Comparison of ENCODE assay signal across 17 cellular contexts in the genomic region with DNA sequence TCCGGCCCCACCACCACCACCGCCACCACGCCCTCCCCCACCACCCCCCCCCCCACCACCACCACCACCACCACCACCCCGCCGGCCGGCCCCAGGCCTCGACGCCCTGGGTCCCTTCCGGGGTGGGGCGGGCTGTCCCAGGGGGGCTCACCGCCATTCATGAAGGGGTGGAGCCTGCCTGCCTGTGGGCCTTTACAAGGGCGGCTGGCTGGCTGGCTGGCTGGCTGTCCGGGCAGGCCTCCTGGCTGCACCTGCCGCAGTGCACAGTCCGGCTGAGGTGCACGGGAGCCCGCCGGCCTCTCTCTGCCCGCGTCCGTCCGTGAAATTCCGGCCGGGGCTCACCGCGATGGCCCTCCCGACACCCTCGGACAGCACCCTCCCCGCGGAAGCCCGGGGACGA. TPM values are rescaled to one million over a fixed set of nuclear protein-coding genes. Genes with fewer than 3 reads are reported as not detected.
"Had no signal": no experiment of that assay in that cellular context is flagged by ENCODE, and none has a peak within 500 bp of the region (broad histone marks: within the 10 kb centered on the region; RNA-seq: fewer than 3 reads in every experiment).

Gene DUX4, plus strand, starts transcription at position 347 of the 400 bp plus-strand sequence. Its CDS starts 0 bp downstream, at position 347.

RNA-seq across cellular contexts. Expression of gene DUX4, which starts in this region (rescaled TPM):
- total RNA-seq: naive thymus-derived CD8-positive, alpha-beta T cell; occipital lobe; osteocyte; posterior vena cava; prostate gland; pulmonary artery endothelial cell; right atrium auricular region; sciatic nerve; smooth muscle cell; suprapubic skin; testis; transverse colon; upper lobe of right lung; urinary bladder; uterus had no signal
- polyA plus RNA-seq: naive thymus-derived CD8-positive, alpha-beta T cell; neural cell; pancreas; smooth muscle cell; urinary bladder had no signal
